8 cellular contexts compared by ENCODE assay signal in genomic region chr1:16732254-16732896, GRCh38. TPM values are rescaled to one million over a fixed set of nuclear protein-coding genes. Genes with fewer than 3 reads are reported as not detected.
DNase-seq lines count a peak whose midpoint lies in the region; ATAC-seq, FAIRE-seq and TF ChIP-seq lines count a peak whose summit lies in the region.
"Not testable (repeated sequence)": the region's sequence is repeated elsewhere in the genome, so short reads cannot be mapped to it uniquely, and the experiment has no call there.
"Had no signal": no experiment of that assay in that cellular context is flagged by ENCODE, and none has a peak within 500 bp of the region (broad histone marks: within the 10 kb centered on the region; RNA-seq: fewer than 3 reads in every experiment).

No MANE protein-coding gene starts in this region.

- not testable (repeated sequence) for H3F3A ChIP-seq in DOHH2 (ENCODE audit: control insufficient read depth, insufficient read depth)

- H3K9me3 Mint-ChIP-seq in memory B cell; stimulated activated naive B cell treated with anti-CD40 and anti-IgM and Interleukin-4, amounts not matched to agents 10 μg/mL and 1 μg/mL and 100 μg/mL, for 72 hours: not testable (repeated sequence)

- FAIRE-seq in K562 (lab: Jason Lieb, UNC): not testable (repeated sequence)

- not testable (repeated sequence) for H3K9me2 ChIP-seq in DOHH2 (replicated peaks; ENCODE audit: control insufficient read depth, low read length); OCI-LY7 (ENCODE audit: insufficient read depth, low read length)

- H3K4me3 Mint-ChIP-seq in memory B cell; stimulated activated naive B cell treated with anti-CD40 and anti-IgM and Interleukin-4, amounts not matched to agents 10 μg/mL and 1 μg/mL and 100 μg/mL, for 72 hours: not testable (repeated sequence)

- CTCF ChIA-PET in OCI-LY7 (lab: Charles Lee; ENCODE audit: unreplicated experiment); K562 (lab: Yijun Ruan, JAX; ENCODE audit: low intra/inter-chr PET ratio): not testable (repeated sequence)

- not testable (repeated sequence) for TF ChIP-seq POLR2A in K562 (conservative IDR thresholded peaks at IDR 0.05)

- H3K9ac ChIP-seq in K562 (ENCODE audit: insufficient read depth in 1 of 2, low read depth in 2 of 2, low read length in 2 of 2): not testable (repeated sequence)

- H4K20me1 ChIP-seq in DOHH2 (ENCODE audit: control insufficient read depth, insufficient read depth, low read depth, low read length); OCI-LY7 (ENCODE audit: insufficient read depth, low read length); K562 (replicated peaks; ENCODE audit: control insufficient read depth, insufficient read depth, low read length): not testable (repeated sequence)

- peak; percentile 86 for ATAC-seq in K562
- peak; percentile 72 for ATAC-seq in memory B cell (ENCODE audit: low read depth)
- ATAC-seq in stimulated activated naive B cell treated with anti-CD40 and anti-IgM and Interleukin-4, amounts not matched to agents 10 μg/mL and 1 μg/mL and 100 μg/mL, for 72 hours (replicated peaks): peak; percentile 49 to 60

- in situ Hi-C loops in K562 (cut with MboI): not testable (repeated sequence)

- DNase-seq in OCI-LY7 (ENCODE audit: low spot score); K562 (ENCODE audit: extremely low read depth in 1 of 4, low spot score in 3 of 4); cardiac muscle cell (ENCODE audit: low read depth in 1 of 2, low spot score in 1 of 2); memory B cell (ENCODE audit: low spot score in 2 of 2); stimulated activated naive B cell treated with anti-CD40 and anti-IgM and Interleukin-4, amounts not matched to agents 10 μg/mL and 1 μg/mL and 100 μg/mL, for 72 hours: not testable (repeated sequence)

- H3K27ac Mint-ChIP-seq in memory B cell; stimulated activated naive B cell treated with anti-CD40 and anti-IgM and Interleukin-4, amounts not matched to agents 10 μg/mL and 1 μg/mL and 100 μg/mL, for 72 hours: not testable (repeated sequence)

- not testable (repeated sequence) for H3K27me3 ChIP-seq in DOHH2 (ENCODE audit: control insufficient read depth, low read length); K562 (ENCODE audit: control insufficient read depth in 2 of 2, insufficient read depth in 2 of 2, low read length in 2 of 2); cardiac muscle cell

- not testable (repeated sequence) for TF ChIP-seq CTCF in DOHH2 (IDR thresholded peaks at IDR 0.05; ENCODE audit: low read depth, low read length, poor library complexity, severe bottlenecking); OCI-LY7 (conservative IDR thresholded peaks at IDR 0.05; ENCODE audit: low read length); K562 (IDR thresholded peaks at IDR 0.05 in 2 of 3, conservative IDR thresholded peaks at IDR 0.05 in 1 of 3; ENCODE audit: insufficient read depth in 2 of 3, low read depth in 1 of 3, low read length in 3 of 3); cardiac muscle cell (IDR thresholded peaks at IDR 0.05; ENCODE audit: low read depth, low read length)

- not testable (repeated sequence) for H3K36me3 Mint-ChIP-seq in memory B cell; stimulated activated naive B cell treated with anti-CD40 and anti-IgM and Interleukin-4, amounts not matched to agents 10 μg/mL and 1 μg/mL and 100 μg/mL, for 72 hours

- H3K36me3 ChIP-seq in DOHH2 (ENCODE audit: control insufficient read depth, low read length); OCI-LY7 (ENCODE audit: insufficient read depth, low read length); K562 (ENCODE audit: control insufficient read depth, insufficient read depth, low read length); cardiac muscle cell: not testable (repeated sequence)

- not testable (repeated sequence) for H3K9me1 ChIP-seq in K562 (ENCODE audit: control insufficient read depth, insufficient read depth, low read length)

- H3K27ac ChIP-seq in DOHH2 (ENCODE audit: low read depth, low read length): peak overlapping the region; percentile 53
- H3K27ac ChIP-seq in OCI-LY7 (ENCODE audit: low read depth, low read length, poor library complexity, severe bottlenecking): peak overlapping the region; percentile 35
- H3K27ac ChIP-seq in K562 (ENCODE audit: extremely low read depth, low read depth, low read length): not testable (repeated sequence)
- H3K27ac ChIP-seq in cardiac muscle cell: peak overlapping the region; percentile 84

- not testable (repeated sequence) for H3K27me3 Mint-ChIP-seq in memory B cell; stimulated activated naive B cell treated with anti-CD40 and anti-IgM and Interleukin-4, amounts not matched to agents 10 μg/mL and 1 μg/mL and 100 μg/mL, for 72 hours

- not testable (repeated sequence) for H3K9me3 ChIP-seq in DOHH2 (ENCODE audit: control insufficient read depth, insufficient read depth, low read length); OCI-LY7 (ENCODE audit: low read length); K562 (replicated peaks; ENCODE audit: control insufficient read depth, insufficient read depth, low read depth, low read length); cardiac muscle cell (ENCODE audit: low read depth)

- TF ChIP-seq EP300 in K562 (IDR thresholded peaks at IDR 0.05; ENCODE audit: low read length): not testable (repeated sequence)

- POLR2A ChIA-PET in OCI-LY7 (lab: Charles Lee); K562 (lab: Yijun Ruan, JAX): not testable (repeated sequence)

- H2AFZ ChIP-seq in OCI-LY7 (ENCODE audit: low read length); K562 (ENCODE audit: low read depth, low read length): not testable (repeated sequence)

- WGBS in K562 (ENCODE audit: insufficient coverage, low coverage, missing lambda C conversion rate): 0% methylated on average over 3 of the region's 5 CpGs

- not testable (repeated sequence) for H3K4me3 ChIP-seq in DOHH2 (ENCODE audit: low read length); OCI-LY7 (ENCODE audit: low read depth, low read length, poor library complexity, severe bottlenecking); K562; cardiac muscle cell

- not testable (repeated sequence) for H3K4me1 Mint-ChIP-seq in memory B cell; stimulated activated naive B cell treated with anti-CD40 and anti-IgM and Interleukin-4, amounts not matched to agents 10 μg/mL and 1 μg/mL and 100 μg/mL, for 72 hours

- peak overlapping the region; percentile 27; the same call in 1 of the 2 replicates for H3K4me2 ChIP-seq in DOHH2 (ENCODE audit: low read length)
- not testable (repeated sequence) for H3K4me2 ChIP-seq in OCI-LY7 (ENCODE audit: low read length); K562 (ENCODE audit: insufficient read depth, low read length)

- H3K79me2 ChIP-seq in DOHH2 (ENCODE audit: control insufficient read depth, low read length); OCI-LY7 (ENCODE audit: insufficient read depth, low read depth, low read length); K562 (ENCODE audit: control insufficient read depth, insufficient read depth, low read length): not testable (repeated sequence)

- H3K4me1 ChIP-seq in DOHH2 (ENCODE audit: control insufficient read depth, low read length): peaks cover 21% of the 10 kb centered on the region
- not testable (repeated sequence) for H3K4me1 ChIP-seq in OCI-LY7 (ENCODE audit: insufficient read depth, low read length, poor library complexity, severe bottlenecking); K562 (replicated peaks in 1 of 2; ENCODE audit: control insufficient read depth in 2 of 2, insufficient read depth in 2 of 2, low read length in 2 of 2); cardiac muscle cell (ENCODE audit: low read depth)

- not testable (repeated sequence) for BruUV-seq in OCI-LY7 (replicated peaks; lab: Mats Ljungman, UMichigan); K562 (replicated peaks; lab: Mats Ljungman, UMichigan)

- intact Hi-C loops in OCI-LY7 (cut with micrococcal nuclease; ENCODE audit: unreplicated experiment); K562 (cut with micrococcal nuclease): not testable (repeated sequence)

- TF ChIP-seq RAD21 in K562 (CRISPR knock-in tag; conservative IDR thresholded peaks at IDR 0.05 in 1 of 2, IDR thresholded peaks at IDR 0.05 in 1 of 2): not testable (repeated sequence)

RNA-seq across cellular contexts. Expression of gene RNU1-4, which starts 7.9 kb away (rescaled TPM):
- under 0.01 TPM in 2 replicates for total RNA-seq in OCI-LY7 (2014; rRNA removed; shearing (Covaris generic))
- 1,721 and 1,968 TPM in 2 replicates for total RNA-seq in OCI-LY7 (2022)
- under 0.01 TPM in 2 replicates for total RNA-seq in K562 (2011; cell fraction: chromatin; rRNA removed; ENCODE audit: low replicate concordance)
- total RNA-seq in K562 (2011; cell fraction: nucleolus; rRNA removed): under 0.01 and 21,200 TPM in 2 replicates
- under 0.01 and 24,158 TPM in 2 replicates for total RNA-seq in K562 (2011; cell fraction: nucleoplasm; rRNA removed)
- total RNA-seq in K562 (2014; rRNA removed): under 0.01 TPM in 2 replicates
- total RNA-seq in K562 (2014; rRNA removed; fragmentation: Illumina TruSeq; extraction: Trizol): 28,565 and 32,823 TPM in 2 replicates
- 20,456 and 27,045 TPM in 2 replicates for total RNA-seq in K562 (2015; rRNA removed; fragmentation: Illumina TruSeq; extraction: Trizol)
- total RNA-seq in K562 (2021): 2,231 and 2,538 TPM in 2 replicates
- 83.9 TPM in 1 of 2 replicates, not detected in the other for polyA plus RNA-seq in K562 (2011; rRNA removed)
- under 0.01 TPM in 1 of 2 replicates, not detected in the other for polyA plus RNA-seq in K562 (2011; cell fraction: cytosol; rRNA removed)
- under 0.01 and 1,424 TPM in 2 replicates for polyA plus RNA-seq in K562 (2011; cell fraction: nucleus; rRNA removed)
- 25.1 TPM in 1 of 2 replicates, not detected in the other for polyA plus RNA-seq in K562 (2012)
- not detected in 2 replicates for polyA plus RNA-seq in K562 (2014; fragmentation: Illumina TruSeq; extraction: Trizol)
- polyA plus RNA-seq in K562 (2014; fragmentation: Nextera tagmentation; extraction: Ambion mirVana): 1 to 10 TPM in 1 of 2 experiments, not detected in 1; 3.0 TPM
- not detected in 2 replicates for polyA plus RNA-seq in K562 (2014; rRNA removed)
- 10,756 and 20,531 TPM in 2 replicates for polyA minus RNA-seq in K562 (2011; rRNA and poly(A)+ RNA removed)
- 58,964 and 66,171 TPM in 2 replicates for polyA minus RNA-seq in K562 (2011; cell fraction: cytosol; rRNA and poly(A)+ RNA removed)
- 66,769 and 85,880 TPM in 2 replicates for polyA minus RNA-seq in K562 (2011; cell fraction: nucleus; rRNA and poly(A)+ RNA removed)
- under 0.01 TPM in 2 replicates for total RNA-seq in cardiac muscle cell
- 3.8 TPM in 1 of 2 replicates, not detected in the other for polyA plus RNA-seq in cardiac muscle cell
- polyA plus RNA-seq: BJ; CD4-positive, alpha-beta memory T cell had no signal
